26 cellular contexts compared by ENCODE assay signal in genomic region chr7:150981644-150982043, GRCh38. TPM values are rescaled to one million over a fixed set of nuclear protein-coding genes. Genes with fewer than 3 reads are reported as not detected.
DNase-seq lines count a peak whose midpoint lies in the region; ATAC-seq and TF ChIP-seq lines count a peak whose summit lies in the region.
"Had no signal": no experiment of that assay in that cellular context is flagged by ENCODE, and none has a peak within 500 bp of the region (broad histone marks: within the 10 kb centered on the region; RNA-seq: fewer than 3 reads in every experiment).

No MANE protein-coding gene starts in this region.

- TF ChIP-seq CTCF in dorsolateral prefrontal cortex (IDR thresholded peaks at IDR 0.05 in 54 of 56, conservative IDR thresholded peaks at IDR 0.05 in 2 of 56; ENCODE audit: low read depth in 1 of 56, partially characterized antibody in 56 of 56) (no peak), transverse colon (IDR thresholded peaks at IDR 0.05) (no peak)

- no peak overlapping the region for H3K4me3 Mint-ChIP-seq in activated CD4-positive, alpha-beta T cell treated with anti-CD3 and anti-CD28 coated beads, Interleukin-2, amount 10 ng/mL, durations not matched to agents 24 days and 14 days
- H3K4me3 Mint-ChIP-seq: CD8-positive, alpha-beta T cell; HFFc6 had no signal

- H3K36me3 ChIP-seq in transverse colon: no peaks in the 10 kb centered on the region
- H3K36me3 ChIP-seq: MG63 had no signal

- peaks cover 6% of the 10 kb centered on the region for H3K9me3 Mint-ChIP-seq in activated CD4-positive, alpha-beta T cell treated with anti-CD3 and anti-CD28 coated beads, Interleukin-2, amount 10 ng/mL, durations not matched to agents 24 days and 14 days
- H3K9me3 Mint-ChIP-seq: CD8-positive, alpha-beta T cell; HFFc6 had no signal

- no peak for ATAC-seq in GM18861 (IDR thresholded peaks at IDR 0.05; ENCODE audit: unreplicated experiment)
- ATAC-seq: CD8-positive, alpha-beta T cell; HepG2; K562 had no signal

- in situ Hi-C loops in transverse colon (cut with MboI; ENCODE audit: low pct_ligation_motif_present in 1 of 4, low pct_unique_long_range_greater_than_20kb in 1 of 4, low sequenced_read_pairs in 3 of 4): loop anchor here (10.0 to 25.0 kb wide), 5 partner anchors 87 to 544 kb away; no protein-coding TSS in a partner anchor

- no peak for TF ChIP-seq POLR2A in transverse colon (IDR thresholded peaks at IDR 0.05)

- TF ChIP-seq EP300 in transverse colon (IDR thresholded peaks at IDR 0.05; ENCODE audit: low read depth): no peak

- H3K27ac Mint-ChIP-seq in activated CD4-positive, alpha-beta T cell treated with anti-CD3 and anti-CD28 coated beads, Interleukin-2, amount 10 ng/mL, durations not matched to agents 24 days and 14 days: no peak overlapping the region
- H3K27ac Mint-ChIP-seq: CD8-positive, alpha-beta T cell; HFFc6 had no signal

- intact Hi-C loops in dorsolateral prefrontal cortex (cut with DNase I): loop anchor here in 1 of 2 donors (10.0 kb wide), 1 partner anchor 607 kb away; the partner anchor contains the start of gene ZNF775
- intact Hi-C loops in activated CD4-positive, alpha-beta T cell treated with anti-CD3 and anti-CD28 coated beads, Interleukin-2, amount 10 ng/mL, durations not matched to agents 24 days and 14 days (cut with micrococcal nuclease): loop anchor here (10.0 kb wide), 1 partner anchor 627 kb away; no protein-coding TSS in a partner anchor
- intact Hi-C loops in transverse colon (cut with DNase I; ENCODE audit: low total_unique reads): no loop called here

- H3K27me3 ChIP-seq in dorsolateral prefrontal cortex (no peaks in the 10 kb centered on the region), transverse colon (peaks cover 55% of the 10 kb centered on the region)
- H3K27me3 ChIP-seq: MG63 had no signal

- H3K4me3 ChIP-seq in dorsolateral prefrontal cortex (no peak overlapping the region), transverse colon (no peak overlapping the region)
- H3K4me3 ChIP-seq: K562, MG63 had no signal

- peaks cover 63% of the 10 kb centered on the region for H3K27me3 Mint-ChIP-seq in activated CD4-positive, alpha-beta T cell treated with anti-CD3 and anti-CD28 coated beads, Interleukin-2, amount 10 ng/mL, durations not matched to agents 24 days and 14 days

- peaks cover 21% of the 10 kb centered on the region for H3K4me1 Mint-ChIP-seq in activated CD4-positive, alpha-beta T cell treated with anti-CD3 and anti-CD28 coated beads, Interleukin-2, amount 10 ng/mL, durations not matched to agents 24 days and 14 days

- WGBS in transverse colon (ENCODE audit: low coverage in 1 of 2), 2 donors: 63 to 70% methylated on average over 5 to 6 of the region's 6 CpGs

- H3K9me3 ChIP-seq in transverse colon: no peaks in the 10 kb centered on the region
- H3K9me3 ChIP-seq: MG63, SK-N-SH had no signal

- H3K27ac ChIP-seq in dorsolateral prefrontal cortex (peak overlapping the region in 42 of 59 donors; percentile 0 to 87 (median 57)), temporal lobe (ENCODE audit: low read depth, low read length) (peak overlapping the region; percentile 36), transverse colon (no peak overlapping the region)
- H3K27ac ChIP-seq: HL-60 had no signal

- H3K4me1 ChIP-seq in transverse colon: peaks cover 14 to 38% (median 20%) of the 10 kb centered on the region in 4 donors

- DNase-seq in NCI-H2171 treated with DMSO at 0.1 percent for 48 hours (lab: John Stamatoyannopoulos, UW): peak; percentile 34
- DNase-seq in NCI-H2171 (lab: John Stamatoyannopoulos, UW): no peak
- peak; percentile 40 for DNase-seq in NCI-H345 treated with DMSO at 0.1 percent for 48 hours (lab: John Stamatoyannopoulos, UW; ENCODE audit: unreplicated experiment)
- DNase-seq in dorsolateral prefrontal cortex: no peak
- DNase-seq in activated CD4-positive, alpha-beta T cell treated with anti-CD3 and anti-CD28 coated beads, Interleukin-2, amount 10 ng/mL, durations not matched to agents 24 days and 14 days: no peak
- no peak for DNase-seq in transverse colon
- DNase-seq: AML-193; Calu3; CD8-positive, alpha-beta T cell; DMS53; H7; HFFc6; MG63; NCI-H1048; NCI-H1436 treated with DMSO at 0.1 percent for 48 hours; NCI-H1930; NCI-H748 treated with DMSO at 0.1 percent for 48 hours; SHP77; SK-N-SH had no signal

- H3K36me3 Mint-ChIP-seq in activated CD4-positive, alpha-beta T cell treated with anti-CD3 and anti-CD28 coated beads, Interleukin-2, amount 10 ng/mL, durations not matched to agents 24 days and 14 days (ENCODE audit: low read depth): peaks cover 4% of the 10 kb centered on the region
- H3K36me3 Mint-ChIP-seq: CD8-positive, alpha-beta T cell had no signal

RNA-seq across cellular contexts. Expression of gene KCNH2, which starts 3.5 kb away (rescaled TPM):
- 10 to 100 TPM in 118 of 120 experiments, 1 to 10 TPM in 2; 7.8 to 27.9 (median 19.3) TPM for total RNA-seq in dorsolateral prefrontal cortex
- 6.4 TPM for total RNA-seq in temporal lobe
- 0.36 and 0.37 TPM in 2 replicates for total RNA-seq in activated CD4-positive, alpha-beta T cell treated with anti-CD3 and anti-CD28 coated beads, Interleukin-2, amount 10 ng/mL, durations not matched to agents 24 days and 14 days
- total RNA-seq in transverse colon: 10 to 100 TPM in 3 of 4 donors, 1 to 10 TPM in 1; 9.5 to 39.0 (median 19.3) TPM
- total RNA-seq: HFFc6 had no signal

RNA-seq across cellular contexts. Expression of gene NOS3, which starts 9.2 kb away (rescaled TPM):
- total RNA-seq in dorsolateral prefrontal cortex: 10 to 100 TPM in 67 of 120 experiments, 1 to 10 TPM in 53; 3.3 to 39.1 (median 10.8) TPM
- 1.2 TPM for total RNA-seq in temporal lobe
- total RNA-seq in activated CD4-positive, alpha-beta T cell treated with anti-CD3 and anti-CD28 coated beads, Interleukin-2, amount 10 ng/mL, durations not matched to agents 24 days and 14 days: 14.3 and 15.7 TPM in 2 replicates
- total RNA-seq in transverse colon: 10 to 100 TPM in 2 of 4 donors, 1 to 10 TPM in 2; 2.5 to 34.2 (median 7.0) TPM
- total RNA-seq: LHCN-M2 had no signal

RNA-seq across cellular contexts. Expression of gene ATG9B, which starts 42.6 kb away (rescaled TPM):
- total RNA-seq in dorsolateral prefrontal cortex (10 to 100 TPM in 4 of 120 experiments, 1 to 10 TPM in 115, under 1 TPM in 1; 0.95 to 17.2 (median 4.5) TPM), temporal lobe (1.2 TPM), transverse colon (1 to 10 TPM in 1 of 4 donors, not detected in 3; 1.1 TPM)
- 7.3 and 7.5 TPM in 2 replicates for total RNA-seq in activated CD4-positive, alpha-beta T cell treated with anti-CD3 and anti-CD28 coated beads, Interleukin-2, amount 10 ng/mL, durations not matched to agents 24 days and 14 days
- total RNA-seq: A172, HepG2 had no signal

RNA-seq across cellular contexts. Expression of gene ABCB8, which starts 46.6 kb away (rescaled TPM):
- total RNA-seq in dorsolateral prefrontal cortex: 100 to 1,000 TPM in 3 of 120 experiments, 10 to 100 TPM in 117; 52.6 to 110 (median 74.3) TPM
- total RNA-seq in temporal lobe: 26.1 TPM
- 56.4 and 57.4 TPM in 2 replicates for total RNA-seq in activated CD4-positive, alpha-beta T cell treated with anti-CD3 and anti-CD28 coated beads, Interleukin-2, amount 10 ng/mL, durations not matched to agents 24 days and 14 days
- 10 to 100 TPM; 33.3 to 76.4 (median 51.4) TPM for total RNA-seq in transverse colon

Comparison
In these comparisons a context has a peak if more than half of its experiments do, and no peak if none do; other contexts are left out.
1. DNase-seq: peak in NCI-H2171 treated with DMSO at 0.1 percent for 48 hours (single experiment) and NCI-H345 treated with DMSO at 0.1 percent for 48 hours (single experiment); none in NCI-H2171 (single experiment), dorsolateral prefrontal cortex (0 of 10), activated CD4-positive, alpha-beta T cell treated with anti-CD3 and anti-CD28 coated beads, Interleukin-2, amount 10 ng/mL, durations not matched to agents 24 days and 14 days (single experiment) and transverse colon (single experiment).
2. H3K27ac ChIP-seq: peak in dorsolateral prefrontal cortex (42 of 59) and temporal lobe (single experiment); none in transverse colon (0 of 4).